7 cellular contexts compared by ENCODE assay signal in the genomic region with DNA sequence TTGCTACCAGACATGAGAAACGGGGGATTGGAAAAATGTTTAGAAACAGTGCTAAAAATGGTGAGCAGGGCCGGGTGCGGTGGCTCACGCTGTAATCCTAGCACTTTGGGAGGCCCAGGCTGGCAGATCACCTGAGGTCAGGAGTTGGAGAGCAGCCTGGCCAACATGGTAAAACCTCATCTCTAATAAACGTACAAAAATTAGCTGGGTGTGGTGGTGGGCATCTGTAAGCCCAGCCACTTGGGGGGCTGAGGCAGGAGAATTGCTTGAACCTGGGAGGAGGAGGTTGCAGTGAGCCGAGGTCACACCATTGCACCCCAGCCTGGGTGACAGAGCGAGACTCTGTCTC.
DNase-seq lines count a peak whose midpoint lies in the region; ATAC-seq, FAIRE-seq and TF ChIP-seq lines count a peak whose summit lies in the region.
"Not testable (repeated sequence)": the region's sequence is repeated elsewhere in the genome, so short reads cannot be mapped to it uniquely, and the experiment has no call there.

No MANE protein-coding gene starts in this region.

- H3K9me3 Mint-ChIP-seq in mesothelial cell of epicardium: not testable (repeated sequence)

- peak overlapping the region; percentile 16 for H3K27ac Mint-ChIP-seq in mesothelial cell of epicardium

- TF ChIP-seq RAD21 in GM12878 (IDR thresholded peaks at IDR 0.05; ENCODE audit: insufficient read depth, low read depth, low read length): not testable (repeated sequence)

- peak overlapping the region; percentile 95 for H3K4me2 ChIP-seq in Loucy (ENCODE audit: low read depth, low read length, poor library complexity, severe bottlenecking)
- peak overlapping the region; percentile 26 for H3K4me2 ChIP-seq in GM12878 (ENCODE audit: control insufficient read depth, insufficient read depth)

- H3K79me2 ChIP-seq in Loucy (ENCODE audit: insufficient read depth, low read length): peaks cover 94% of the 10 kb centered on the region
- peaks cover 95% of the 10 kb centered on the region for H3K79me2 ChIP-seq in GM12878 (ENCODE audit: control insufficient read depth, insufficient read depth, low read length)

- H3K4me1 Mint-ChIP-seq in mesothelial cell of epicardium: peaks cover 78% of the 10 kb centered on the region

- H3K9me3 ChIP-seq in Loucy (ENCODE audit: insufficient read depth, low read depth, low read length); GM12878 (replicated peaks; ENCODE audit: control insufficient read depth, insufficient read depth, low read length); esophagus muscularis mucosa; kidney (ENCODE audit: control insufficient read depth in 1 of 2, low read length in 2 of 2); prostate gland; tibial artery: not testable (repeated sequence)

- not testable (repeated sequence) for H3K27me3 ChIP-seq in Loucy (ENCODE audit: insufficient read depth, low read length, poor library complexity, severe bottlenecking); GM12878 (replicated peaks in 1 of 2; ENCODE audit: control insufficient read depth in 2 of 2, insufficient read depth in 2 of 2, low read length in 1 of 2); esophagus muscularis mucosa; prostate gland (replicated peaks; ENCODE audit: insufficient read depth); tibial artery

- peak overlapping the region; percentile 17 for H3K9ac ChIP-seq in Loucy (ENCODE audit: low read depth, low read length, poor library complexity, severe bottlenecking)
- not testable (repeated sequence) for H3K9ac ChIP-seq in GM12878 (ENCODE audit: control insufficient read depth, insufficient read depth, low read length); kidney (ENCODE audit: low read length in 2 of 2)

- H3K9me2 ChIP-seq in Loucy (replicated peaks; ENCODE audit: low read depth, low read length): not testable (repeated sequence)

- RAD21 ChIA-PET in GM12878 (lab: Charles Lee; ENCODE audit: unreplicated experiment): interaction anchor here (0.8 to 1.9 kb wide), 5 partner anchors 9 to 118 kb away, joined by 3 to 5 read pairs (median 5); no protein-coding TSS in a partner anchor

- in situ Hi-C loops in GM12878 (cut with MboI): not testable (repeated sequence)

- SMC1A ChIA-PET in GM12878 (lab: Charles Lee; ENCODE audit: uncharacterized antibody, unreplicated experiment): interaction anchor here (1.0 to 11.5 kb wide), 12 partner anchors 8 to 228 kb away, joined by 3 to 154 read pairs (median 3); no protein-coding TSS in a partner anchor

- H3K27me3 Mint-ChIP-seq in mesothelial cell of epicardium (ENCODE audit: low read depth): not testable (repeated sequence)

- not testable (repeated sequence) for TF ChIP-seq CTCF in Loucy (conservative IDR thresholded peaks at IDR 0.05; ENCODE audit: low read length); GM12878 (IDR thresholded peaks at IDR 0.05 in 2 of 3, conservative IDR thresholded peaks at IDR 0.05 in 1 of 3; ENCODE audit: control insufficient read depth in 2 of 3, extremely low read depth in 1 of 3, insufficient read depth in 1 of 3, low read depth in 3 of 3, low read length in 3 of 3); esophagus muscularis mucosa (IDR thresholded peaks at IDR 0.05); kidney (IDR thresholded peaks at IDR 0.05; ENCODE audit: borderline replicate concordance, extremely low read depth, insufficient read depth); mesothelial cell of epicardium (IDR thresholded peaks at IDR 0.05; ENCODE audit: unreplicated experiment); prostate gland (IDR thresholded peaks at IDR 0.05); tibial artery (IDR thresholded peaks at IDR 0.05)

- not testable (repeated sequence) for FAIRE-seq in GM12878 (lab: Jason Lieb, UNC); kidney (lab: Jason Lieb, UNC)

- BruUV-seq in GM12878 (replicated peaks; lab: Mats Ljungman, UMichigan): not testable (repeated sequence)

- H3K4me1 ChIP-seq in Loucy (ENCODE audit: insufficient read depth, low read length, poor library complexity, severe bottlenecking) (peaks cover 79% of the 10 kb centered on the region), GM12878 (ENCODE audit: control insufficient read depth, insufficient read depth, low read length) (peaks cover 13% of the 10 kb centered on the region), esophagus muscularis mucosa (peaks cover 70 to 93% (median 91%) of the 10 kb centered on the region in 4 donors), kidney (ENCODE audit: control insufficient read depth in 1 of 2, insufficient read depth in 1 of 2, low read depth in 1 of 2, low read length in 2 of 2) (peaks cover 21 to 50% of the 10 kb centered on the region in 2 donors), prostate gland (replicated peaks) (peaks cover 14% of the 10 kb centered on the region), tibial artery (peaks cover 0 to 90% (median 53%) of the 10 kb centered on the region in 4 donors)

- H3K4me3 Mint-ChIP-seq in mesothelial cell of epicardium: not testable (repeated sequence)

- POLR2A ChIA-PET in GM12878 (lab: Charles Lee): interaction anchor here (0.8 to 10.0 kb wide), 4 partner anchors 7 to 31 kb away, joined by 3 to 99 read pairs (median 8); no protein-coding TSS in a partner anchor

- 89% methylated on average over 7 of the region's 7 CpGs for WGBS in GM12878 (ENCODE audit: insufficient coverage, insufficient replicate concordance, low lambda C conversion rate, missing lambda C conversion rate)
- 69% methylated on average over 7 of the region's 7 CpGs for WGBS in esophagus muscularis mucosa
- 69% methylated on average over 7 of the region's 7 CpGs for WGBS in prostate gland

- intact Hi-C loops in GM12878 (cut with micrococcal nuclease; ENCODE audit: unreplicated experiment) (loop anchor here (10.0 kb wide), 2 partner anchors 109 to 219 kb away; partner anchors contain the start of gene EPS15), prostate gland (cut with DNase I) (loop anchor here (10.0 kb wide), 1 partner anchor 89 kb away; no protein-coding TSS in a partner anchor)
- intact Hi-C loops in esophagus muscularis mucosa (cut with DNase I); kidney (cut with DNase I); tibial artery (cut with DNase I; ENCODE audit: low total_unique reads): not testable (repeated sequence)

- not testable (repeated sequence) for ATAC-seq in GM12878

- not testable (repeated sequence) for DNase-seq in GM12878 (ENCODE audit: low read depth, low spot score); esophagus muscularis mucosa (ENCODE audit: extremely low spot score); kidney; mesothelial cell of epicardium (ENCODE audit: low spot score in 2 of 2, unreplicated experiment in 2 of 2); prostate gland (ENCODE audit: low spot score); tibial artery

- peak overlapping the region; percentile 13 for H3K4me3 ChIP-seq in Loucy (ENCODE audit: low read length, poor library complexity, severe bottlenecking)
- peak overlapping the region; percentile 41 for H3K4me3 ChIP-seq in GM12878
- H3K4me3 ChIP-seq in esophagus muscularis mucosa, prostate gland, tibial artery: not testable (repeated sequence)
- H3K4me3 ChIP-seq in kidney (ENCODE audit: low read length in 2 of 2): peak overlapping the region in 1 of 2 donors; percentile 0

- H3F3A ChIP-seq in Loucy (ENCODE audit: low read depth): not testable (repeated sequence)

- H3K27ac ChIP-seq in GM12878 (ENCODE audit: control insufficient read depth, insufficient read depth): not testable (repeated sequence)
- H3K27ac ChIP-seq in esophagus muscularis mucosa (replicated peaks in 1 of 4): peak overlapping the region; percentile 3 to 42 (median 15)
- H3K27ac ChIP-seq in kidney (ENCODE audit: low read depth in 2 of 2, low read length in 2 of 2): peak overlapping the region; percentile 3 to 45
- H3K27ac ChIP-seq in prostate gland: peak overlapping the region; percentile 18 to 44
- peak overlapping the region; percentile 86 to 89 for H3K27ac ChIP-seq in tibial artery

- not testable (repeated sequence) for H3K36me3 Mint-ChIP-seq in mesothelial cell of epicardium

- CTCF ChIA-PET in GM12878 (lab: Yijun Ruan, JAX): interaction anchor here (1.0 to 2.9 kb wide), 7 partner anchors 18 to 296 kb away, joined by 3 to 21 read pairs (median 4); no protein-coding TSS in a partner anchor

- not testable (repeated sequence) for TF ChIP-seq EP300 in GM12878 (IDR thresholded peaks at IDR 0.05; ENCODE audit: borderline replicate concordance in 1 of 2, control insufficient read depth in 1 of 2, low read depth in 2 of 2, low read length in 2 of 2); esophagus muscularis mucosa (IDR thresholded peaks at IDR 0.05)

- TF ChIP-seq POLR2A in GM12878 (IDR thresholded peaks at IDR 0.05; ENCODE audit: low read depth, low read length); esophagus muscularis mucosa (IDR thresholded peaks at IDR 0.05; ENCODE audit: low read depth); prostate gland (IDR thresholded peaks at IDR 0.05): not testable (repeated sequence)

- not testable (repeated sequence) for H3K36me3 ChIP-seq in Loucy (ENCODE audit: insufficient read depth, low read length); GM12878 (ENCODE audit: control insufficient read depth in 2 of 2, insufficient read depth in 2 of 2, low read length in 1 of 2); esophagus muscularis mucosa; kidney (ENCODE audit: control insufficient read depth in 1 of 2, insufficient read depth in 2 of 2, low read length in 2 of 2); prostate gland; tibial artery

- H2AFZ ChIP-seq in Loucy (ENCODE audit: low read length); GM12878 (ENCODE audit: control insufficient read depth, low read depth, low read length): not testable (repeated sequence)

- H4K20me1 ChIP-seq in Loucy (ENCODE audit: insufficient read depth, low read length, poor library complexity, severe bottlenecking): peaks cover 56% of the 10 kb centered on the region
- H4K20me1 ChIP-seq in GM12878 (ENCODE audit: control insufficient read depth, insufficient read depth): not testable (repeated sequence)
